Comparison of ENCODE assay signal across 18 cellular contexts in the genomic region with DNA sequence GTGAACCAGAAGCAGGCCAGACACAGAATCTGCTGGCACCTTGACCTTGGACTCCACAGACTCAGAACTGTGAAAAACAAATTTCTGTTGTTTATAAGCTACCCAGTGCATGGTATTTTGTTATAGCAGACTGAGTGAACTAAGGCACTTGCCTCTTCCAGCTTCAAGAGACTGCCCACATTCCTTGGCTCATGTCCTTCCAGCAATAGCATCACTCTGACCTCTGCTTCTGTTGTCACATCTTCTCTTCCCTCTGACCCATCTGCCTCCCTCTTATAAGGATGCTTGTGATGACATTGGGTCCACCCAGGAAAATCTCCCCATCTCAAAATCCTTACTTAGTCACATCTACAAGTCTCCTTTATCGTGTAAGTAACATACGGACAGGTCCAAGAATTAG.
"Had no signal": no experiment of that assay in that cellular context is flagged by ENCODE, and none has a peak within 500 bp of the region (broad histone marks: within the 10 kb centered on the region; RNA-seq: fewer than 3 reads in every experiment).

No MANE protein-coding gene starts in this region.

- H3K36me3 ChIP-seq: ascending aorta, heart left ventricle, spleen, transverse colon had no signal

- H3K9me3 ChIP-seq: ascending aorta, heart left ventricle, spleen, transverse colon had no signal

- H3K36me3 Mint-ChIP-seq: activated naive CD8-positive, alpha-beta T cell treated with anti-CD3 and anti-CD28 coated beads, Interleukin-2, amount 10 ng/mL, durations not matched to agents 7 days and 5 days; memory B cell; natural killer cell had no signal

- H3K9me3 Mint-ChIP-seq: activated naive CD8-positive, alpha-beta T cell treated with anti-CD3 and anti-CD28 coated beads, Interleukin-2, amount 10 ng/mL, durations not matched to agents 7 days and 5 days had no signal

- H3K4me1 Mint-ChIP-seq: activated naive CD8-positive, alpha-beta T cell treated with anti-CD3 and anti-CD28 coated beads, Interleukin-2, amount 10 ng/mL, durations not matched to agents 7 days and 5 days; memory B cell; natural killer cell had no signal

- DNase-seq: activated CD8-positive, alpha-beta memory T cell treated with anti-CD3 and anti-CD28 coated beads, Interleukin-2, amount 50 U/mL, for 4 hours; activated CD8-positive, alpha-beta T cell treated with anti-CD3 and anti-CD28 coated beads for 36 hours; activated naive CD8-positive, alpha-beta T cell treated with anti-CD3 and anti-CD28 coated beads, Interleukin-2, amount 10 ng/mL, durations not matched to agents 7 days and 5 days; cortex of kidney; effector CD8-positive, alpha-beta T cell; left colon; natural killer cell; right cardiac atrium; spleen; stimulated activated CD4-positive, alpha-beta T cell treated with anti-CD3 and anti-CD28 coated beads, Interleukin-2, amount 100 ng/mL, for 24 hours; stimulated activated naive CD4-positive, alpha-beta T cell; T-helper 1 cell; transverse colon had no signal

- H3K4me1 ChIP-seq: ascending aorta, spleen, transverse colon had no signal

- H3K27ac ChIP-seq: ascending aorta, heart left ventricle, spleen, transverse colon, VCaP had no signal

- H3K4me3 Mint-ChIP-seq: activated CD8-positive, alpha-beta T cell treated with anti-CD3 and anti-CD28 coated beads for 36 hours; activated naive CD8-positive, alpha-beta T cell treated with anti-CD3 and anti-CD28 coated beads, Interleukin-2, amount 10 ng/mL, durations not matched to agents 7 days and 5 days; memory B cell; natural killer cell had no signal

- H3K27ac Mint-ChIP-seq: activated CD8-positive, alpha-beta T cell treated with anti-CD3 and anti-CD28 coated beads for 36 hours; activated naive CD8-positive, alpha-beta T cell treated with anti-CD3 and anti-CD28 coated beads, Interleukin-2, amount 10 ng/mL, durations not matched to agents 7 days and 5 days; memory B cell; natural killer cell; progenitor cell of endocrine pancreas had no signal

- ATAC-seq: activated CD8-positive, alpha-beta T cell treated with anti-CD3 and anti-CD28 coated beads for 36 hours; left colon; natural killer cell; right cardiac atrium had no signal

- H3K27me3 ChIP-seq: ascending aorta, heart left ventricle, spleen, transverse colon had no signal

- H3K27me3 Mint-ChIP-seq: activated CD8-positive, alpha-beta T cell treated with anti-CD3 and anti-CD28 coated beads for 36 hours; activated naive CD8-positive, alpha-beta T cell treated with anti-CD3 and anti-CD28 coated beads, Interleukin-2, amount 10 ng/mL, durations not matched to agents 7 days and 5 days; memory B cell; progenitor cell of endocrine pancreas had no signal

- H3K4me3 ChIP-seq: ascending aorta, heart left ventricle, spleen, transverse colon had no signal
